Comparison of ENCODE assay signal across 1 cellular context in genomic region chr2:20051518-20052228, GRCh38.
TF ChIP-seq lines count a peak whose summit lies in the region.

LAPTM4A (minus strand) TSS chr2:20051628; CDS start chr2:20051520, 108 bp downstream.

TF ChIP-seq in K562, 482 proteins besides CTCF, POLR2A, EP300 and RAD21 (continued from another document):
- peak; percentile 47; the same call in 1 of the 2 replicates for TF ChIP-seq HBP1 (CRISPR knock-in tag; IDR thresholded peaks at IDR 0.05)
